Comparison of ENCODE assay signal across 15 cellular contexts in genomic region chr1:107786214-107786842, GRCh38.
DNase-seq lines count a peak whose midpoint lies in the region; ATAC-seq lines count a peak whose summit lies in the region.
"Had no signal": no experiment of that assay in that cellular context is flagged by ENCODE, and none has a peak within 500 bp of the region (broad histone marks: within the 10 kb centered on the region; RNA-seq: fewer than 3 reads in every experiment).

No MANE protein-coding gene starts in this region.

- H3K4me3 Mint-ChIP-seq in activated CD4-positive, alpha-beta T cell treated with anti-CD3 and anti-CD28 coated beads, Interleukin-2, amount 10 ng/mL, durations not matched to agents 24 days and 14 days: peak overlapping the region; percentile 77
- peak overlapping the region; percentile 69 for H3K4me3 Mint-ChIP-seq in activated naive CD8-positive, alpha-beta T cell treated with anti-CD3 and anti-CD28 coated beads, Interleukin-2, amount 10 ng/mL, durations not matched to agents 7 days and 5 days
- H3K4me3 Mint-ChIP-seq in stimulated activated effector memory CD8-positive, alpha-beta T cell treated with anti-CD3 and anti-CD28 coated beads, Interleukin-12 subunit alpha, Interleukin-12 subunit beta, amount 100 ng/mL, for 72 hours: peak overlapping the region; percentile 54
- H3K4me3 Mint-ChIP-seq: neural crest cell had no signal

- peaks cover 40% of the 10 kb centered on the region for H3K4me1 Mint-ChIP-seq in activated CD4-positive, alpha-beta T cell treated with anti-CD3 and anti-CD28 coated beads, Interleukin-2, amount 10 ng/mL, durations not matched to agents 24 days and 14 days
- peaks cover 61% of the 10 kb centered on the region for H3K4me1 Mint-ChIP-seq in activated naive CD8-positive, alpha-beta T cell treated with anti-CD3 and anti-CD28 coated beads, Interleukin-2, amount 10 ng/mL, durations not matched to agents 7 days and 5 days
- peaks cover 67% of the 10 kb centered on the region for H3K4me1 Mint-ChIP-seq in stimulated activated effector memory CD8-positive, alpha-beta T cell treated with anti-CD3 and anti-CD28 coated beads, Interleukin-12 subunit alpha, Interleukin-12 subunit beta, amount 100 ng/mL, for 72 hours
- H3K4me1 Mint-ChIP-seq: neural crest cell had no signal

- no peaks in the 10 kb centered on the region for H3K36me3 Mint-ChIP-seq in activated CD4-positive, alpha-beta T cell treated with anti-CD3 and anti-CD28 coated beads, Interleukin-2, amount 10 ng/mL, durations not matched to agents 24 days and 14 days (ENCODE audit: low read depth)
- peaks cover 2% of the 10 kb centered on the region for H3K36me3 Mint-ChIP-seq in activated naive CD8-positive, alpha-beta T cell treated with anti-CD3 and anti-CD28 coated beads, Interleukin-2, amount 10 ng/mL, durations not matched to agents 7 days and 5 days
- peaks cover 5% of the 10 kb centered on the region for H3K36me3 Mint-ChIP-seq in stimulated activated effector memory CD8-positive, alpha-beta T cell treated with anti-CD3 and anti-CD28 coated beads, Interleukin-12 subunit alpha, Interleukin-12 subunit beta, amount 100 ng/mL, for 72 hours

- H4K5ac ChIP-seq in mesendoderm (ENCODE audit: low read length): no peak overlapping the region

- no peaks in the 10 kb centered on the region for H3K79me2 ChIP-seq in mesendoderm (ENCODE audit: control insufficient read depth, insufficient read depth, low read length)

- H3K18ac ChIP-seq in mesendoderm (ENCODE audit: low read length): no peak overlapping the region

- WGBS in mesendoderm (ENCODE audit: extremely low coverage, insufficient coverage, low lambda C conversion rate): no CpG with 5 or more reads among the region's 5 CpGs

- no peak overlapping the region for H3K4ac ChIP-seq in mesendoderm (ENCODE audit: low read depth, low read length)

- peaks cover 3% of the 10 kb centered on the region for H3K4me1 ChIP-seq in mesendoderm (ENCODE audit: control insufficient read depth, low read depth, low read length)
- H3K4me1 ChIP-seq: uterus had no signal

- no peak overlapping the region for H3K4me3 ChIP-seq in mesendoderm (ENCODE audit: low read length)
- H3K4me3 ChIP-seq: skin epidermis, uterus had no signal

- no peak overlapping the region for H3K27ac ChIP-seq in mesendoderm (ENCODE audit: low read depth, low read length)
- H3K27ac ChIP-seq: uterus had no signal

- H2AK5ac ChIP-seq in mesendoderm (ENCODE audit: low read length): no peak overlapping the region

- H3K23ac ChIP-seq in mesendoderm (ENCODE audit: low read length): no peak overlapping the region

- H2BK15ac ChIP-seq in mesendoderm (replicated peaks; ENCODE audit: low read depth): no peak overlapping the region

- POLR2A ChIA-PET in activated naive CD8-positive, alpha-beta T cell treated with anti-CD3 and anti-CD28 coated beads, Interleukin-2, amount 10 ng/mL, durations not matched to agents 7 days and 5 days (lab: Charles Lee): interaction anchor here (1.0 to 4.2 kb wide), 2 partner anchors 60 to 177 kb away, joined by 3 to 30 read pairs; no protein-coding TSS in a partner anchor

- no peak overlapping the region for H4K8ac ChIP-seq in mesendoderm (ENCODE audit: low read depth, low read length)

- H3K56ac ChIP-seq in mesendoderm (ENCODE audit: low read length): no peak overlapping the region

- peak; percentile 72 for DNase-seq in activated CD4-positive, alpha-beta T cell treated with anti-CD3 and anti-CD28 coated beads, Interleukin-2, amount 10 ng/mL, durations not matched to agents 24 days and 14 days
- DNase-seq in activated CD4-positive, alpha-beta T cell treated with anti-CD3 and anti-CD28 coated beads, Interleukin-2, amount 50 U/mL, for 48 hours: no peak
- peak; percentile 10 for DNase-seq in NCI-H69 (lab: John Stamatoyannopoulos, UW)
- no peak for DNase-seq in activated naive CD8-positive, alpha-beta T cell treated with anti-CD3 and anti-CD28 coated beads, Interleukin-2, amount 10 ng/mL, durations not matched to agents 7 days and 5 days
- DNase-seq in stimulated activated effector memory CD8-positive, alpha-beta T cell treated with anti-CD3 and anti-CD28 coated beads, Interleukin-12 subunit alpha, Interleukin-12 subunit beta, amount 100 ng/mL, for 72 hours (ENCODE audit: low spot score in 2 of 2): no peak
- no peak for DNase-seq in mesendoderm
- no peak for DNase-seq in midbrain (lab: John Stamatoyannopoulos, UW)
- DNase-seq: activated CD4-positive, alpha-beta T cell treated with anti-CD3 and anti-CD28 coated beads for 48 hours; kidney glomerular epithelial cell; NCI-H774; uterus had no signal

- H3K9me3 Mint-ChIP-seq in activated CD4-positive, alpha-beta T cell treated with anti-CD3 and anti-CD28 coated beads, Interleukin-2, amount 10 ng/mL, durations not matched to agents 24 days and 14 days: no peaks in the 10 kb centered on the region
- H3K9me3 Mint-ChIP-seq in activated naive CD8-positive, alpha-beta T cell treated with anti-CD3 and anti-CD28 coated beads, Interleukin-2, amount 10 ng/mL, durations not matched to agents 7 days and 5 days: no peaks in the 10 kb centered on the region
- H3K9me3 Mint-ChIP-seq in stimulated activated effector memory CD8-positive, alpha-beta T cell treated with anti-CD3 and anti-CD28 coated beads, Interleukin-12 subunit alpha, Interleukin-12 subunit beta, amount 100 ng/mL, for 72 hours: no peaks in the 10 kb centered on the region
- H3K9me3 Mint-ChIP-seq: neural crest cell had no signal

- H3K4me2 ChIP-seq in mesendoderm (ENCODE audit: low read length): no peak overlapping the region

- ATAC-seq in activated naive CD8-positive, alpha-beta T cell treated with anti-CD3 and anti-CD28 coated beads, Interleukin-2, amount 10 ng/mL, durations not matched to agents 7 days and 5 days (ENCODE audit: low read depth): peak; percentile 74
- ATAC-seq in stimulated activated effector memory CD8-positive, alpha-beta T cell treated with anti-CD3 and anti-CD28 coated beads, Interleukin-12 subunit alpha, Interleukin-12 subunit beta, amount 100 ng/mL, for 72 hours: peak; percentile 77
- no peak for ATAC-seq in HG03342 (IDR thresholded peaks at IDR 0.05; ENCODE audit: unreplicated experiment)
- ATAC-seq: SK-N-SH treated with all-trans-retinoic acid at 6 μM for 48 hours had no signal

- no peak overlapping the region for H2BK5ac ChIP-seq in mesendoderm (ENCODE audit: low read length)

- peak overlapping the region; percentile 78 for H3K27ac Mint-ChIP-seq in activated CD4-positive, alpha-beta T cell treated with anti-CD3 and anti-CD28 coated beads, Interleukin-2, amount 10 ng/mL, durations not matched to agents 24 days and 14 days
- peak overlapping the region; percentile 90 for H3K27ac Mint-ChIP-seq in activated naive CD8-positive, alpha-beta T cell treated with anti-CD3 and anti-CD28 coated beads, Interleukin-2, amount 10 ng/mL, durations not matched to agents 7 days and 5 days
- H3K27ac Mint-ChIP-seq in stimulated activated effector memory CD8-positive, alpha-beta T cell treated with anti-CD3 and anti-CD28 coated beads, Interleukin-12 subunit alpha, Interleukin-12 subunit beta, amount 100 ng/mL, for 72 hours: peak overlapping the region; percentile 89

- H3K27me3 ChIP-seq in mesendoderm (ENCODE audit: insufficient read depth, low read length, poor library complexity): no peaks in the 10 kb centered on the region
- H3K27me3 ChIP-seq: uterus had no signal

- no peaks in the 10 kb centered on the region for H3K36me3 ChIP-seq in mesendoderm (ENCODE audit: control insufficient read depth, insufficient read depth, low read length)
- H3K36me3 ChIP-seq: uterus had no signal

- intact Hi-C loops in activated CD4-positive, alpha-beta T cell treated with anti-CD3 and anti-CD28 coated beads, Interleukin-2, amount 10 ng/mL, durations not matched to agents 24 days and 14 days (cut with micrococcal nuclease): loop anchor here (5.0 kb wide), 1 partner anchor 111 kb away; no protein-coding TSS in a partner anchor

- H3K27me3 Mint-ChIP-seq in activated CD4-positive, alpha-beta T cell treated with anti-CD3 and anti-CD28 coated beads, Interleukin-2, amount 10 ng/mL, durations not matched to agents 24 days and 14 days: no peaks in the 10 kb centered on the region
- no peaks in the 10 kb centered on the region for H3K27me3 Mint-ChIP-seq in activated naive CD8-positive, alpha-beta T cell treated with anti-CD3 and anti-CD28 coated beads, Interleukin-2, amount 10 ng/mL, durations not matched to agents 7 days and 5 days

- H3K9ac ChIP-seq in mesendoderm (ENCODE audit: low read length): no peak overlapping the region

- H3K79me1 ChIP-seq in mesendoderm (ENCODE audit: low read length): peaks cover 1% of the 10 kb centered on the region

- no peak overlapping the region for H2BK120ac ChIP-seq in mesendoderm (ENCODE audit: low read depth, low read length)

Comparison
In these comparisons a context has a peak if more than half of its experiments do, and no peak if none do; other contexts are left out.
1. DNase-seq: peak in activated CD4-positive, alpha-beta T cell treated with anti-CD3 and anti-CD28 coated beads, Interleukin-2, amount 10 ng/mL, durations not matched to agents 24 days and 14 days (single experiment) and NCI-H69 (single experiment); none in activated CD4-positive, alpha-beta T cell treated with anti-CD3 and anti-CD28 coated beads, Interleukin-2, amount 50 U/mL, for 48 hours (0 of 2), activated naive CD8-positive, alpha-beta T cell treated with anti-CD3 and anti-CD28 coated beads, Interleukin-2, amount 10 ng/mL, durations not matched to agents 7 days and 5 days (single experiment), stimulated activated effector memory CD8-positive, alpha-beta T cell treated with anti-CD3 and anti-CD28 coated beads, Interleukin-12 subunit alpha, Interleukin-12 subunit beta, amount 100 ng/mL, for 72 hours (0 of 2), mesendoderm (single experiment) and midbrain (single experiment).
2. Peak in every context shown above with its lines, with median percentiles within 50 percentile points of each other: H3K27ac Mint-ChIP-seq and H3K4me3 Mint-ChIP-seq.